ENCODE assay signal across 17 cellular contexts in the genomic region with DNA sequence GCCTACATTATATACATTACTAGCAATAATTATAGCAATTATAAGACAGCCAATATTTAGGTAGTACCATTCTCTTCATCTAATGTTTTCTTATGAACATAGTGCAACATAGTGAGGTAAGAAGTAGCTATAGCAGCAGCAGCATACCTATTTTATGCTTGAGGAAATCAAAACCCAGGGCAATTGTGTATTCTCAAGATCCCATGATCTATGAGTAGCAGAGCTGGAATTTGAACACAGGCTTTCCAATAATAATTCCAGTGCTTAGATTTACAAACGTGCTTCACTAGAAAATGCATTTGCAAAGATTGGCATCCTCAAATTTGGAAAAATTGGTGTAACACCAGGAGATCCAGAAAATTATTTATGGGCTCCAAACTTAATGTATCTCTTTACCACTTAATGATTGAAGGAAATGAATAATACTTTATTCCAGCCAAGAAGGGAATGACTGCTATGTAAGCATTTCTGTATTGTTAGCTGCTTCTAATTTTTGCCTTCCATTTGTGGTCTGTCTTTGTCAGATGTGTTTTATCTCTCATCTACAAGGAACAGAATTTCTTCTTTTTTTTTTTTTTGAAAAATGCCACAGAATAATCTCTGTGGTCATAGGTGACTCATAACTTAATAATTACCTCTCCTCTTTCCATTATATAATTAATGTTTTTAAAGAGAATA.
"Had no signal": no experiment of that assay in that cellular context is flagged by ENCODE, and none has a peak within 500 bp of the region (broad histone marks: within the 10 kb centered on the region; RNA-seq: fewer than 3 reads in every experiment).

No MANE protein-coding gene starts in this region.

- H3K27ac Mint-ChIP-seq: activated CD8-positive, alpha-beta memory T cell treated with anti-CD3 and anti-CD28 coated beads, Interleukin-2, amount 10 ng/mL, durations not matched to agents 7 days and 5 days; activated naive CD8-positive, alpha-beta T cell treated with anti-CD3 and anti-CD28 coated beads for 36 hours; activated T-cell treated with anti-CD3 and anti-CD28 coated beads, Interleukin-2, amount 50 U/mL, for 24 hours; stimulated activated naive CD8-positive, alpha-beta T cell treated with anti-CD3 and anti-CD28 coated beads, Interleukin-15, Interleukin-2, amounts not matched to agents 100 ng/mL and 50 ng/mL, for 24 hours; T-helper 17 cell had no signal

- H3K27me3 Mint-ChIP-seq: activated CD8-positive, alpha-beta memory T cell treated with anti-CD3 and anti-CD28 coated beads, Interleukin-2, amount 10 ng/mL, durations not matched to agents 7 days and 5 days; activated naive CD8-positive, alpha-beta T cell treated with anti-CD3 and anti-CD28 coated beads for 36 hours; activated T-cell treated with anti-CD3 and anti-CD28 coated beads, Interleukin-2, amount 50 U/mL, for 24 hours; stimulated activated naive CD8-positive, alpha-beta T cell treated with anti-CD3 and anti-CD28 coated beads, Interleukin-15, Interleukin-2, amounts not matched to agents 100 ng/mL and 50 ng/mL, for 24 hours; T-helper 17 cell had no signal

- H3K36me3 Mint-ChIP-seq: activated CD8-positive, alpha-beta memory T cell treated with anti-CD3 and anti-CD28 coated beads, Interleukin-2, amount 10 ng/mL, durations not matched to agents 7 days and 5 days; activated naive CD8-positive, alpha-beta T cell treated with anti-CD3 and anti-CD28 coated beads for 36 hours had no signal

- H3K4me3 Mint-ChIP-seq: activated CD8-positive, alpha-beta memory T cell treated with anti-CD3 and anti-CD28 coated beads, Interleukin-2, amount 10 ng/mL, durations not matched to agents 7 days and 5 days; activated naive CD8-positive, alpha-beta T cell treated with anti-CD3 and anti-CD28 coated beads for 36 hours; activated T-cell treated with anti-CD3 and anti-CD28 coated beads, Interleukin-2, amount 50 U/mL, for 24 hours; central memory CD8-positive, alpha-beta T cell; neural crest cell; stimulated activated naive CD8-positive, alpha-beta T cell treated with anti-CD3 and anti-CD28 coated beads, Interleukin-15, Interleukin-2, amounts not matched to agents 100 ng/mL and 50 ng/mL, for 24 hours; T-helper 17 cell had no signal

- H3K27ac ChIP-seq: body of pancreas, heart right ventricle, upper lobe of left lung had no signal

- H3K9me3 Mint-ChIP-seq: central memory CD8-positive, alpha-beta T cell had no signal

- ATAC-seq: activated CD8-positive, alpha-beta memory T cell treated with anti-CD3 and anti-CD28 coated beads, Interleukin-2, amount 10 ng/mL, durations not matched to agents 7 days and 5 days; body of pancreas; heart right ventricle; T-helper 17 cell had no signal

- H3K4me1 Mint-ChIP-seq: activated CD8-positive, alpha-beta memory T cell treated with anti-CD3 and anti-CD28 coated beads, Interleukin-2, amount 10 ng/mL, durations not matched to agents 7 days and 5 days; activated naive CD8-positive, alpha-beta T cell treated with anti-CD3 and anti-CD28 coated beads for 36 hours; central memory CD8-positive, alpha-beta T cell; neural crest cell; T-helper 17 cell had no signal

- DNase-seq: activated CD4-positive, alpha-beta T cell treated with anti-CD3 and anti-CD28 coated beads, Interleukin-2, amount 50 U/mL, for 48 hours; activated CD4-positive, CD25-positive, alpha-beta regulatory T cell treated with anti-CD3 and anti-CD28 coated beads, Interleukin-2, amount 50 U/mL, for 72 hours; activated CD8-positive, alpha-beta memory T cell treated with anti-CD3 and anti-CD28 coated beads, Interleukin-2, amount 10 ng/mL, durations not matched to agents 7 days and 5 days; activated effector memory CD4-positive, alpha-beta T cell treated with anti-CD3 and anti-CD28 coated beads, Interleukin-2, amount 50 U/mL, for 16 hours; activated naive CD8-positive, alpha-beta T cell treated with anti-CD3 and anti-CD28 coated beads for 36 hours; activated T-cell treated with anti-CD3 and anti-CD28 coated beads, Interleukin-2, amount 50 U/mL, for 24 hours; body of pancreas; effector memory CD4-positive, alpha-beta T cell; erythroblast; heart right ventricle; islet precursor cell; stimulated activated CD4-positive, alpha-beta T cell treated with anti-CD3 and anti-CD28 coated beads, Interleukin-4, amount 100 ng/mL, for 1 hour; T-helper 17 cell; upper lobe of left lung had no signal
